ENCODE assay signal across 1 cellular context in the genomic region with DNA sequence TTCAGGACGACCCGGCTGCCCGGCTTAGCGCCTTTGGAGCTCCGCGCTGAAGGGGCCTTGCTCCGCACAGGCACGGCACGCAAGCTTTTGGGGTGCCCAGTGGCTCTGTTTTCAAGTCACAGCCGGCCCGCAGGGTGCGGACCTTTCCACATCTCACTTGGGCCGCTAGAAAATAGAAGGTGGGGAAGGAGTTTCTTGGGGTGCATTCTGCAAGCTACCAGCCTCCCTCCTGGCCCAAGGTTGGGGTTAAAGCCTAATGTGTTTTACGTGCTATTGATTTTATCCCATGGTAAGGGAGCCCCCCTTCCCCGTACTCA.
TF ChIP-seq lines count a peak whose summit lies in the region.

No MANE protein-coding gene starts in this region.

TF ChIP-seq in H1, 55 proteins besides CTCF, POLR2A, EP300 and RAD21 (continued from another document):
- TF ChIP-seq SP4 (IDR thresholded peaks at IDR 0.05; ENCODE audit: low read length), result no peak
- no peak for TF ChIP-seq CBX5 (IDR thresholded peaks at IDR 0.05; ENCODE audit: low read depth, low read length)
- TF ChIP-seq ZNF274 (IDR thresholded peaks at IDR 0.05; ENCODE audit: borderline replicate concordance, extremely low read depth, low read length), result no peak
- no peak for TF ChIP-seq POU5F1 (IDR thresholded peaks at IDR 0.05; ENCODE audit: low read depth, low read length)
- no peak for TF ChIP-seq KDM1A (IDR thresholded peaks at IDR 0.05; ENCODE audit: borderline replicate concordance, low read length)
- TF ChIP-seq EZH2 (IDR thresholded peaks at IDR 0.05; ENCODE audit: low read depth, low read length, severe bottlenecking), result no peak
- TF ChIP-seq ASH2L (IDR thresholded peaks at IDR 0.05; ENCODE audit: low read length), result no peak
- no peak for TF ChIP-seq CTBP2 (IDR thresholded peaks at IDR 0.05; ENCODE audit: borderline replicate concordance, insufficient read depth, insufficient read length, low read length)
- TF ChIP-seq TCF12 (IDR thresholded peaks at IDR 0.05; ENCODE audit: low read depth, low read length), result no peak
- no peak for TF ChIP-seq CREB1 (IDR thresholded peaks at IDR 0.05)
- no peak for TF ChIP-seq SAP30 (IDR thresholded peaks at IDR 0.05; ENCODE audit: insufficient read depth, insufficient replicate concordance, low read length)
- no peak for TF ChIP-seq CBX8 (IDR thresholded peaks at IDR 0.05; ENCODE audit: borderline replicate concordance, low read depth, low read length)
- TF ChIP-seq TBP (IDR thresholded peaks at IDR 0.05; ENCODE audit: low read depth, low read length), result no peak
- no peak for TF ChIP-seq MAX (IDR thresholded peaks at IDR 0.05)
- no peak for TF ChIP-seq TEAD4 (IDR thresholded peaks at IDR 0.05; ENCODE audit: low read depth, low read length)
- TF ChIP-seq RXRA (IDR thresholded peaks at IDR 0.05; ENCODE audit: insufficient read depth, low read depth, low read length), result no peak
- TF ChIP-seq CEBPB (IDR thresholded peaks at IDR 0.05; ENCODE audit: low read depth, low read length), result no peak
TF ChIP-seq in H1: peak in this region for 0.
